In genomic region chr4:15005474-15006115, GRCh38 we compare ENCODE assay signal across 8 cellular contexts. TPM values are rescaled to one million over a fixed set of nuclear protein-coding genes. Genes with fewer than 3 reads are reported as not detected.
DNase-seq lines count a peak whose midpoint lies in the region; ATAC-seq, FAIRE-seq and TF ChIP-seq lines count a peak whose summit lies in the region.

No MANE protein-coding gene starts in this region.

- no peak overlapping the region for H2BK20ac ChIP-seq in H1 (ENCODE audit: low read length)

- peaks cover 19% of the 10 kb centered on the region; the same call in 1 of the 2 replicates for H3K23me2 ChIP-seq in H1 (ENCODE audit: low read depth, low read length)

- H3K4ac ChIP-seq in H1 (replicated peaks; ENCODE audit: insufficient read length, low read depth, low read length) = no peak overlapping the region

- no peak overlapping the region for H2AFZ ChIP-seq in H1 (ENCODE audit: low read length)
- peak overlapping the region; percentile 95 for H2AFZ ChIP-seq in neuron (ENCODE audit: low read depth, low read length)

- TF ChIP-seq EP300 in H1 (IDR thresholded peaks at IDR 0.05; ENCODE audit: borderline replicate concordance in 1 of 2, low read depth in 2 of 2, low read length in 2 of 2) = no peak

- TF ChIP-seq RAD21 in H1 (IDR thresholded peaks at IDR 0.05 in 1 of 2, conservative IDR thresholded peaks at IDR 0.05 in 1 of 2; ENCODE audit: low read depth in 2 of 2, low read length in 2 of 2) = no peak

- H3K79me1 ChIP-seq in H1 (ENCODE audit: low read depth, low read length) = no peaks in the 10 kb centered on the region

- H4K8ac ChIP-seq in H1 (ENCODE audit: extremely low read depth, insufficient read depth, low read length) = no peak overlapping the region

- no peak overlapping the region for H3K14ac ChIP-seq in H1 (ENCODE audit: insufficient read length)

- peak overlapping the region; percentile 67 to 84 for H3K4me2 ChIP-seq in H1 (ENCODE audit: insufficient read depth in 1 of 2, low read depth in 2 of 2, low read length in 2 of 2)

- H3K18ac ChIP-seq in H1 (ENCODE audit: extremely low read depth, low read length) = no peak overlapping the region

- no peak overlapping the region for H2AK5ac ChIP-seq in H1 (ENCODE audit: low read depth, low read length)

- peak overlapping the region; percentile 67 for H3K27ac ChIP-seq in CD4-positive, alpha-beta memory T cell (ENCODE audit: low read depth, low read length)
- no peak overlapping the region for H3K27ac ChIP-seq in H1 (ENCODE audit: low read depth, low read length)

- H2BK15ac ChIP-seq in H1 (ENCODE audit: low read length) = no peak overlapping the region

- TF ChIP-seq CTCF in H1 (IDR thresholded peaks at IDR 0.05; ENCODE audit: control extremely low read depth in 1 of 3, insufficient read depth in 1 of 3, low read depth in 1 of 3, low read length in 3 of 3) = no peak

- no peak for FAIRE-seq in H1 (lab: Jason Lieb, UNC)

- H3K9me3 ChIP-seq in CD4-positive, alpha-beta memory T cell (ENCODE audit: control insufficient read depth in 1 of 2, low read length in 2 of 2) = no peaks in the 10 kb centered on the region
- H3K9me3 ChIP-seq in NT2/D1 (ENCODE audit: insufficient read depth, low read length) (no peaks in the 10 kb centered on the region), H1 (ENCODE audit: insufficient read depth in 2 of 2, low read depth in 1 of 2, low read length in 1 of 2) (no peaks in the 10 kb centered on the region), neuron (ENCODE audit: low read length) (no peaks in the 10 kb centered on the region)

- no peak overlapping the region for H4K91ac ChIP-seq in H1 (replicated peaks; ENCODE audit: insufficient read length, low read length)

- no peak overlapping the region for H4K5ac ChIP-seq in H1 (ENCODE audit: insufficient read length, low read depth, low read length)

- intact Hi-C loops in CD4-positive, alpha-beta memory T cell (cut with micrococcal nuclease) = loop anchor here (1.0 to 2.0 kb wide), 5 partner anchors 81 to 1351 kb away; no protein-coding TSS in a partner anchor

- peak overlapping the region; percentile 91 to 96 (median 94) for H3K4me3 Mint-ChIP-seq in CD4-positive, alpha-beta memory T cell

- H3K79me2 ChIP-seq in H1 (ENCODE audit: control insufficient read depth in 1 of 2, insufficient read depth in 2 of 2, low read length in 2 of 2) = no peaks in the 10 kb centered on the region

- POLR2A ChIA-PET in CD4-positive, alpha-beta memory T cell (lab: Charles Lee; ENCODE audit: partially characterized antibody) = no interaction called here
- POLR2A ChIA-PET in H1 (lab: Charles Lee; ENCODE audit: partially characterized antibody) = no interaction called here

- no peak for ATAC-seq in GM21786 (IDR thresholded peaks at IDR 0.05; ENCODE audit: unreplicated experiment)

- H3K9me3 Mint-ChIP-seq in CD4-positive, alpha-beta memory T cell = peaks cover 0 to 1% (median 0%) of the 10 kb centered on the region in 8 donors

- DNase-seq in CD4-positive, alpha-beta memory T cell = no peak
- DNase-seq in NT2/D1 (ENCODE audit: low read depth, low spot score) (no peak), H1 (ENCODE audit: low read depth in 1 of 2, low spot score in 2 of 2) (no peak), cerebellum (ENCODE audit: low spot score) (no peak), AG08395 (ENCODE audit: low spot score) (no peak)
- DNase-seq in stimulated activated CD4-positive, alpha-beta T cell treated with anti-CD3 and anti-CD28 coated beads, Interleukin-1b, Interleukin-23, amount 100 ng/mL, for 48 hours = no peak

- H3K27me3 Mint-ChIP-seq in CD4-positive, alpha-beta memory T cell = no peaks in the 10 kb centered on the region

- H3K36me3 Mint-ChIP-seq in CD4-positive, alpha-beta memory T cell = peaks cover 22 to 34% of the 10 kb centered on the region in 2 donors

- H3K4me1 Mint-ChIP-seq in CD4-positive, alpha-beta memory T cell = peaks cover 20 to 46% (median 30%) of the 10 kb centered on the region in 4 donors

- H3K9ac ChIP-seq in NT2/D1 (ENCODE audit: insufficient read length, low read depth) (peak overlapping the region; percentile 88), H1 (replicated peaks in 1 of 4; ENCODE audit: extremely low read depth in 1 of 4, low read depth in 3 of 4, low read length in 3 of 4) (no peak overlapping the region)

- no peak overlapping the region for H2BK12ac ChIP-seq in H1 (ENCODE audit: low read depth, low read length)

- peaks cover 6% of the 10 kb centered on the region for H3K36me3 ChIP-seq in CD4-positive, alpha-beta memory T cell (ENCODE audit: insufficient read depth, low read length)
- H3K36me3 ChIP-seq in NT2/D1 (ENCODE audit: insufficient read depth, insufficient read length, low read length) (peaks cover 30% of the 10 kb centered on the region), H1 (ENCODE audit: control insufficient read depth in 2 of 4, insufficient read depth in 4 of 4, low read length in 3 of 4) (no peaks in the 10 kb centered on the region), neuron (ENCODE audit: insufficient read depth, low read length) (no peaks in the 10 kb centered on the region)

- peak overlapping the region; percentile 71 to 73 for H3K4me3 ChIP-seq in CD4-positive, alpha-beta memory T cell (ENCODE audit: low read length in 2 of 2)
- H3K4me3 ChIP-seq in NT2/D1 (ENCODE audit: insufficient read length, low read depth) (peak overlapping the region; percentile 78), H1 (ENCODE audit: extremely low read depth in 1 of 4, insufficient read depth in 2 of 4, low read depth in 3 of 4, low read length in 4 of 4) (peak overlapping the region; percentile 48 to 87 (median 59); a peak in 5 of 8 replicates), neuron (ENCODE audit: low read length) (peak overlapping the region; percentile 54)

- CTCF ChIA-PET in CD4-positive, alpha-beta memory T cell (lab: Charles Lee; ENCODE audit: partially characterized antibody) = interaction anchor here (1.3 kb wide), 1 partner anchor 1351 kb away, joined by 3 read pairs; no protein-coding TSS in a partner anchor
- CTCF ChIA-PET in H1 (lab: Charles Lee; ENCODE audit: partially characterized antibody) = interaction anchor here (0.5 to 1.7 kb wide), 2 partner anchors 165 to 209 kb away, joined by 3 to 4 read pairs; no protein-coding TSS in a partner anchor

- no peaks in the 10 kb centered on the region for H4K20me1 ChIP-seq in H1 (replicated peaks in 1 of 2; ENCODE audit: control insufficient read depth in 1 of 2, insufficient read depth in 2 of 2, low read length in 2 of 2)

- no peaks in the 10 kb centered on the region for H3K27me3 ChIP-seq in CD4-positive, alpha-beta memory T cell (ENCODE audit: insufficient read depth, low read length)
- H3K27me3 ChIP-seq in NT2/D1 (ENCODE audit: insufficient read depth, insufficient read length) = no peaks in the 10 kb centered on the region
- H3K27me3 ChIP-seq in H1 (replicated peaks in 1 of 4; ENCODE audit: control insufficient read depth in 3 of 4, extremely low read depth in 1 of 4, insufficient read depth in 3 of 4, low read length in 3 of 4) = peaks cover 0 to 20% (median 4%) of the 10 kb centered on the region in 4 experiments; a peak in 3 of 7 replicates
- H3K27me3 ChIP-seq in neuron (ENCODE audit: insufficient read depth, low read length) = peaks cover 18% of the 10 kb centered on the region

- H2BK120ac ChIP-seq in H1 (replicated peaks; ENCODE audit: low read depth, low read length) = no peak overlapping the region

- H3K4me1 ChIP-seq in CD4-positive, alpha-beta memory T cell (ENCODE audit: insufficient read depth, low read length) = peaks cover 25% of the 10 kb centered on the region
- no peaks in the 10 kb centered on the region for H3K4me1 ChIP-seq in NT2/D1 (ENCODE audit: insufficient read depth, insufficient read length)
- peaks cover 0 to 14% (median 2%) of the 10 kb centered on the region in 4 experiments; a peak in 5 of 7 replicates for H3K4me1 ChIP-seq in H1 (replicated peaks in 1 of 4; ENCODE audit: control insufficient read depth in 3 of 4, insufficient read depth in 4 of 4, low read length in 3 of 4)
- H3K4me1 ChIP-seq in neuron (ENCODE audit: insufficient read depth, low read length) = peaks cover 5% of the 10 kb centered on the region

- TF ChIP-seq POLR2A in H1 (IDR thresholded peaks at IDR 0.05; ENCODE audit: control extremely low read depth in 1 of 2, low read depth in 2 of 2, low read length in 2 of 2) = no peak

- H3K56ac ChIP-seq in H1 (replicated peaks; ENCODE audit: insufficient read length, low read depth, low read length) = no peak overlapping the region

- H3K27ac Mint-ChIP-seq in CD4-positive, alpha-beta memory T cell = peak overlapping the region; percentile 82 to 97 (median 89)

- no peak overlapping the region for H3K23ac ChIP-seq in H1 (ENCODE audit: insufficient read length)

- H2BK5ac ChIP-seq in H1 (ENCODE audit: low read depth, low read length) = no peak overlapping the region

- WGBS in H1 (ENCODE audit: extremely low coverage in 1 of 2, insufficient coverage in 1 of 2, insufficient read length in 1 of 2, insufficient replicate concordance in 2 of 2, low coverage in 1 of 2, low lambda C conversion rate in 2 of 2, missing lambda C conversion rate in 1 of 2), 2 experiments = 56% methylated on average over 4 of the region's 4 CpGs; no CpG with 5 or more reads in 1 of the 2 experiments

TF ChIP-seq in H1, 55 proteins besides CTCF, POLR2A, EP300 and RAD21 (continues in another document):
- TF ChIP-seq CBX8 (IDR thresholded peaks at IDR 0.05; ENCODE audit: borderline replicate concordance, low read depth, low read length) (no peak), USF2 (IDR thresholded peaks at IDR 0.05; ENCODE audit: low read length) (no peak), YY1 (IDR thresholded peaks at IDR 0.05; ENCODE audit: low read depth, low read length) (no peak), RXRA (IDR thresholded peaks at IDR 0.05; ENCODE audit: insufficient read depth, low read depth, low read length) (no peak)

RNA-seq across cellular contexts. Expression of gene CPEB2, which starts 3.3 kb away (rescaled TPM):
- total RNA-seq in CD4-positive, alpha-beta memory T cell = 10 to 100 TPM; 15.7 to 16.9 TPM
- polyA plus RNA-seq in CD4-positive, alpha-beta memory T cell = 1 to 10 TPM in 1 of 2 donors, under 1 TPM in 1; 0.71 to 2.3 TPM
- 1.9 and 2.0 TPM in 2 replicates for total RNA-seq in H1 (2021; fragmentation: NEBNext Ultra II Directional; extraction: Animal tissue kit (Norgen Biotek cat#: 25700))
- polyA plus RNA-seq in H1 (2011; rRNA removed) = 0.31 and 0.39 TPM in 2 replicates
- 0.61 TPM for polyA plus RNA-seq in H1 (2011; cell fraction: cytosol; rRNA removed)
- polyA plus RNA-seq in H1 (2011; cell fraction: nucleus; rRNA removed) = 0.63 TPM
- 0.73 to 1.2 TPM (median 0.79 TPM) in 4 replicates for polyA plus RNA-seq in H1 (2012, experiment 1 of 2)
- polyA plus RNA-seq in H1 (2012, experiment 2 of 2) = 0.07 TPM
- 0.51 TPM for polyA plus RNA-seq in H1 (2013, experiment 1 of 2)
- 0.63 TPM for polyA plus RNA-seq in H1 (2013, experiment 2 of 2)
- 1.1 and 1.3 TPM in 2 replicates for polyA minus RNA-seq in H1 (2011; rRNA and poly(A)+ RNA removed)
- 1.5 TPM for polyA minus RNA-seq in H1 (2011; cell fraction: cytosol; rRNA and poly(A)+ RNA removed)
- polyA minus RNA-seq in H1 (2011; cell fraction: nucleus; rRNA and poly(A)+ RNA removed) = 2.6 TPM
- 24.3 TPM for total RNA-seq in cerebellum
